In the genomic region with DNA sequence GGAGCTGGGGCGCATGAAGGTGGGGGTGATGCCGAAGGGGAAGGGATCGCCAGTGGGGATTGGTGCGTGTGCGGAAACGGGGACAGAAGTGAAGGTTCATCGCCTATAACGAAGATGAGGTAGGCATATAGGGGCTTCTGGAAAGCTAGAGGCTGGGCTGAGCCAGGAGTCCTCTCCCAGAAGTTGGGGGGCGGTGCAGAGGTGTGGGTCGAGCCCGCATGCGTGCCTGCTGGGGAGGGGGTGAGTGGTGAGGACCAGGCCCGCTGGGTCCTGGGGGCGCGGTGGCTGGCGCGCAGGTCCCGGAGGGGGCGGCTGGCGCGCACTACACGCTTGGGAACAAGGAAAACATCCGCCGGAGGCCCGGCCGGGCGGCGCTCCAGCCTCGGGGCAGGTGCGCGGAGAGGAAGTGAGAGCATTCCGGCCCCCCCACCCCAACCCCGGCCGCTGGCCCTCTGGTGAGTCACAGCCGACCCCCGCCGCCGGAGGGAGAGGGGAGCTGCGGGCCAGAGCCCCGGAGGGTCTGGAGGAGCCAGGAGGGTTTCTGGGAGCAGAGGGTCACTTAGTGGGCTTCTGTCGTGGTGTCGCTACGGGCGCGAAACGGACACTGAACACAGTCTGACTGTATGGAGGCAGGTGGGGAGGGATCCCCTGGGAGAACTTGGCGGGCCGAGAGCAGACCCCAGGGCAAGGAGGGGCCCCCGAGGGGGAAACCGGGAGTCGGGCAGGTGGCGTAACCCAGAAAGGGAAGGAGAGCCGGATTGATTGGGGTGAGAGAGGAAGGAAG, we compare ENCODE assay signal across 8 cellular contexts. TPM values are rescaled to one million over a fixed set of nuclear protein-coding genes. Genes with fewer than 3 reads are reported as not detected.
DNase-seq lines count a peak whose midpoint lies in the region; ATAC-seq and TF ChIP-seq lines count a peak whose summit lies in the region.

No MANE protein-coding gene starts in this region.

- H3K9ac ChIP-seq in NT2/D1 (ENCODE audit: insufficient read length, low read depth) = peak overlapping the region; percentile 86

- TF ChIP-seq EP300 in ovary (IDR thresholded peaks at IDR 0.05) = no peak

- H3K27me3 ChIP-seq in NT2/D1 (ENCODE audit: insufficient read depth, insufficient read length) (no peaks in the 10 kb centered on the region), ovary (no peaks in the 10 kb centered on the region), vagina (no peaks in the 10 kb centered on the region)

- intact Hi-C loops in Right ventricle myocardium inferior (cut with DNase I) = no loop called here
- intact Hi-C loops in ovary (cut with DNase I) = loop anchor here in 1 of 4 donors (10.0 kb wide), 1 partner anchor 1708 kb away; the partner anchor contains the start of gene ZBTB5
- intact Hi-C loops in vagina (cut with DNase I) = loop anchor here (10.0 kb wide), 1 partner anchor 1438 kb away; no protein-coding TSS in a partner anchor

- TF ChIP-seq POLR2A in GM18951 (IDR thresholded peaks at IDR 0.05; ENCODE audit: extremely low read depth, insufficient read depth, insufficient read length) (peak; percentile 64), ovary (IDR thresholded peaks at IDR 0.05) (no peak), vagina (IDR thresholded peaks at IDR 0.05) (no peak)

- H3K4me1 ChIP-seq in NT2/D1 (ENCODE audit: insufficient read depth, insufficient read length) (peaks cover 10% of the 10 kb centered on the region), ovary (ENCODE audit: insufficient read depth) (peaks cover 7% of the 10 kb centered on the region), vagina (peaks cover 23% of the 10 kb centered on the region)

- DNase-seq in AML-193 (lab: John Stamatoyannopoulos, UW) (peak; percentile 52 to 56), NT2/D1 (ENCODE audit: low read depth, low spot score) (peak; percentile 58), Right ventricle myocardium inferior (ENCODE audit: missing footprints) (peak; percentile 83), ovary (peak; percentile 73 to 81 (median 75)), vagina (ENCODE audit: extremely low spot score in 2 of 2) (no peak)
- peak; percentile 27 for DNase-seq in activated gamma-delta T cell treated with anti-CD3 and anti-CD28 coated beads, Interleukin-2, amount 50 U/mL, for 16 hours (ENCODE audit: low read depth)

- peak overlapping the region; percentile 60 for H3K4me3 ChIP-seq in NT2/D1 (ENCODE audit: insufficient read length, low read depth)
- peak overlapping the region; percentile 65 for H3K4me3 ChIP-seq in ovary
- peak overlapping the region; percentile 47 to 53 for H3K4me3 ChIP-seq in vagina

- H3K36me3 ChIP-seq in NT2/D1 (ENCODE audit: insufficient read depth, insufficient read length, low read length) = peaks cover 33% of the 10 kb centered on the region
- no peaks in the 10 kb centered on the region for H3K36me3 ChIP-seq in ovary
- H3K36me3 ChIP-seq in vagina = peaks cover 0 to 25% of the 10 kb centered on the region in 2 donors

- H3K9me3 ChIP-seq in NT2/D1 (ENCODE audit: insufficient read depth, low read length) = no peaks in the 10 kb centered on the region
- H3K9me3 ChIP-seq in ovary = no peaks in the 10 kb centered on the region
- H3K9me3 ChIP-seq in vagina = no peaks in the 10 kb centered on the region

- ATAC-seq in HG03175 (IDR thresholded peaks at IDR 0.05; ENCODE audit: unreplicated experiment) (peak; percentile 62), Right ventricle myocardium inferior (peak; percentile 60)

- in situ Hi-C loops in GM18951 (cut with MboI; ENCODE audit: low sequenced_read_pairs, unreplicated experiment) = no loop called here

- H3K27ac ChIP-seq in ovary (peak overlapping the region; percentile 66 to 91), vagina (peak overlapping the region; percentile 70)

- TF ChIP-seq CTCF in ovary (IDR thresholded peaks at IDR 0.05) = peak in 1 of 3 donors; percentile 31
- no peak for TF ChIP-seq CTCF in vagina (IDR thresholded peaks at IDR 0.05)

- 1 to 2% (median 1%) methylated on average over 51 to 53 of the region's 53 CpGs for WGBS in ovary, 3 donors

RNA-seq across cellular contexts. Expression of gene MSMP, which starts 2.9 kb away (rescaled TPM):
- total RNA-seq in Right ventricle myocardium inferior (not detected), ovary (1 to 10 TPM in 1 of 7 donors, under 1 TPM in 1, not detected in 5; 0.40 to 4.4 TPM), vagina (not detected)
- polyA plus RNA-seq in ovary = under 1 TPM in 1 of 2 donors, not detected in 1; 0.41 TPM

RNA-seq across cellular contexts. Expression of gene RGP1, which starts 7.8 kb away (rescaled TPM):
- total RNA-seq in Right ventricle myocardium inferior (29.0 TPM), ovary (10 to 100 TPM in 6 of 7 donors, 1 to 10 TPM in 1; 9.4 to 32.3 (median 26.6) TPM), vagina (16.2 TPM)
- polyA plus RNA-seq in ovary = 10 to 100 TPM; 13.4 to 17.0 TPM

RNA-seq across cellular contexts. Expression of gene GBA2, which starts 7.9 kb away (rescaled TPM):
- total RNA-seq in Right ventricle myocardium inferior (80.2 TPM), ovary (10 to 100 TPM; 35.1 to 73.2 (median 44.5) TPM), vagina (77.3 TPM)
- polyA plus RNA-seq in ovary = 10 to 100 TPM; 27.8 to 54.7 TPM

RNA-seq across cellular contexts. Expression of gene CREB3, which starts 24.5 kb away (rescaled TPM):
- total RNA-seq in Right ventricle myocardium inferior (23.5 TPM), ovary (10 to 100 TPM; 31.2 to 41.5 (median 36.6) TPM), vagina (35.1 TPM)
- polyA plus RNA-seq in ovary = 10 to 100 TPM; 32.3 to 39.8 TPM

RNA-seq across cellular contexts. Expression of gene TLN1, which starts 24.9 kb away (rescaled TPM):
- total RNA-seq in Right ventricle myocardium inferior (255 TPM), ovary (100 to 1,000 TPM; 106 to 344 (median 271) TPM), vagina (268 TPM)
- polyA plus RNA-seq in ovary = 100 to 1,000 TPM; 124 to 292 TPM

Comparison
In these comparisons a context has a peak if more than half of its experiments do, and no peak if none do; other contexts are left out.
1. DNase-seq: peak in AML-193 (2 of 2), NT2/D1 (single experiment), activated gamma-delta T cell treated with anti-CD3 and anti-CD28 coated beads, Interleukin-2, amount 50 U/mL, for 16 hours (single experiment), Right ventricle myocardium inferior (single experiment) and ovary (5 of 5); none in vagina (0 of 2).
2. Peak in every context shown above with its lines, with median percentiles within 50 percentile points of each other: H3K4me3 ChIP-seq.